ENCODE assay signal across 8 cellular contexts in genomic region chr17:60170835-60171752, GRCh38. TPM values are rescaled to one million over a fixed set of nuclear protein-coding genes. Genes with fewer than 3 reads are reported as not detected.
A peak's percentile ranks its signal among the peaks of the same experiment; 100 is the strongest.
DNase-seq lines count a peak whose midpoint lies in the region; ATAC-seq and TF ChIP-seq lines count a peak whose summit lies in the region.
"Had no signal": no experiment of that assay in that cellular context is flagged by ENCODE, and none has a peak within 500 bp of the region (broad histone marks: within the 10 kb centered on the region; RNA-seq: fewer than 3 reads in every experiment).

No MANE protein-coding gene starts in this region.

- ATAC-seq in GM21360 (IDR thresholded peaks at IDR 0.05; ENCODE audit: unreplicated experiment) = no peak
- no peak for ATAC-seq in HG02623 (IDR thresholded peaks at IDR 0.05; ENCODE audit: unreplicated experiment)

- peak overlapping the region; percentile 31; the same call in 1 of the 2 replicates for H3K4me2 ChIP-seq in DOHH2 (ENCODE audit: low read length)

- no peaks in the 10 kb centered on the region for H4K20me1 ChIP-seq in DOHH2 (ENCODE audit: control insufficient read depth, insufficient read depth, low read depth, low read length)

- H3K9me2 ChIP-seq in DOHH2 (replicated peaks; ENCODE audit: control insufficient read depth, low read length) = no peaks in the 10 kb centered on the region

- no peak overlapping the region for H3K27ac ChIP-seq in DOHH2 (ENCODE audit: low read depth, low read length)
- no peak overlapping the region for H3K27ac ChIP-seq in coronary artery

- H3K36me3 ChIP-seq in DOHH2 (ENCODE audit: control insufficient read depth, low read length) = no peaks in the 10 kb centered on the region

- peak overlapping the region; percentile 4; the same call in 1 of the 2 replicates for H3K4me3 ChIP-seq in DOHH2 (ENCODE audit: low read length)
- no peak overlapping the region for H3K4me3 ChIP-seq in choroid plexus epithelial cell (ENCODE audit: low read depth, low read length)
- H3K4me3 ChIP-seq in coronary artery = no peak overlapping the region

- no peaks in the 10 kb centered on the region for H3K27me3 ChIP-seq in DOHH2 (ENCODE audit: control insufficient read depth, low read length)

- H3F3A ChIP-seq in DOHH2 (ENCODE audit: control insufficient read depth, insufficient read depth) = no peaks in the 10 kb centered on the region

- DNase-seq in NCI-H2107 (lab: John Stamatoyannopoulos, UW) = peak; percentile 10
- peak; percentile 18 for DNase-seq in choroid plexus epithelial cell (ENCODE audit: low read depth)
- peak; percentile 36 for DNase-seq in occipital lobe (lab: John Stamatoyannopoulos, UW)
- no peak for DNase-seq in coronary artery (ENCODE audit: low spot score)
- DNase-seq: NCI-H446 had no signal

- H3K4me1 ChIP-seq in DOHH2 (ENCODE audit: control insufficient read depth, low read length) = peaks cover 10% of the 10 kb centered on the region

- TF ChIP-seq CTCF in DOHH2 (IDR thresholded peaks at IDR 0.05; ENCODE audit: low read depth, low read length, poor library complexity, severe bottlenecking) (no peak), choroid plexus epithelial cell (conservative IDR thresholded peaks at IDR 0.05; ENCODE audit: low read depth, low read length) (no peak), coronary artery (IDR thresholded peaks at IDR 0.05) (no peak)

- no peaks in the 10 kb centered on the region for H3K9me3 ChIP-seq in DOHH2 (ENCODE audit: control insufficient read depth, insufficient read depth, low read length)

- H3K79me2 ChIP-seq in DOHH2 (ENCODE audit: control insufficient read depth, low read length) = no peaks in the 10 kb centered on the region

RNA-seq across cellular contexts. Expression of gene CA4, which starts 21.3 kb away (rescaled TPM):
- 1.2 TPM for total RNA-seq in occipital lobe
